Comparison of ENCODE assay signal across 21 cellular contexts in genomic region chr7:66927348-66927948, GRCh38. TPM values are rescaled to one million over a fixed set of nuclear protein-coding genes. Genes with fewer than 3 reads are reported as not detected.
DNase-seq lines count a peak whose midpoint lies in the region; ATAC-seq, FAIRE-seq and TF ChIP-seq lines count a peak whose summit lies in the region.
"Had no signal": no experiment of that assay in that cellular context is flagged by ENCODE, and none has a peak within 500 bp of the region (broad histone marks: within the 10 kb centered on the region; RNA-seq: fewer than 3 reads in every experiment).

No MANE protein-coding gene starts in this region.

- H4K20me1 ChIP-seq in H1 (replicated peaks in 1 of 2; ENCODE audit: control insufficient read depth in 1 of 2, insufficient read depth in 2 of 2, low read length in 2 of 2), result peaks cover 4 to 14% of the 10 kb centered on the region in 2 experiments

- 90% methylated on average over 7 of the region's 7 CpGs; no CpG with 5 or more reads in 1 of the 2 experiments for WGBS in H1 (ENCODE audit: extremely low coverage in 1 of 2, insufficient coverage in 1 of 2, insufficient read length in 1 of 2, insufficient replicate concordance in 2 of 2, low coverage in 1 of 2, low lambda C conversion rate in 2 of 2, missing lambda C conversion rate in 1 of 2), 2 experiments

- H3K36me3 Mint-ChIP-seq in activated T-cell treated with anti-CD3 and anti-CD28 coated beads, Interleukin-2, amount 50 U/mL, for 72 hours (ENCODE audit: insufficient read depth in 2 of 2), result peaks cover 6 to 9% of the 10 kb centered on the region in 2 donors
- peaks cover 77% of the 10 kb centered on the region for H3K36me3 Mint-ChIP-seq in activated T-cell treated with anti-CD3 and anti-CD28 coated beads, Interleukin-2, amount 50 U/mL, for 24 hours (ENCODE audit: low read depth)
- peaks cover 4% of the 10 kb centered on the region for H3K36me3 Mint-ChIP-seq in WTC11
- peaks cover 7% of the 10 kb centered on the region for H3K36me3 Mint-ChIP-seq in progenitor cell of endocrine pancreas (ENCODE audit: insufficient read depth)

- H2BK12ac ChIP-seq in H1 (ENCODE audit: low read depth, low read length), result no peak overlapping the region

- no peak overlapping the region for H3K18ac ChIP-seq in H1 (ENCODE audit: extremely low read depth, low read length)

- no peak for DNase-seq in activated T-cell treated with anti-CD3 and anti-CD28 coated beads, Interleukin-2, amount 50 U/mL, for 72 hours
- no peak for DNase-seq in activated T-cell treated with anti-CD3 and anti-CD28 coated beads, Interleukin-2, amount 50 U/mL, for 24 hours
- no peak for DNase-seq in WTC11 (ENCODE audit: low spot score)
- DNase-seq in H1 (ENCODE audit: low read depth in 1 of 2, low spot score in 2 of 2), result no peak
- DNase-seq in progenitor cell of endocrine pancreas (ENCODE audit: low spot score, unreplicated experiment), result no peak
- DNase-seq: 8988T, DND-41, KG1, NCI-H1092, NCI-H1436 treated with DMSO at 0.1 percent for 48 hours, NCI-H2029, NCI-H345, NCI-H524 treated with DMSO at 0.1 percent for 48 hours, PC-9, SIG-M5 had no signal

- peaks cover 13% of the 10 kb centered on the region for H3K79me1 ChIP-seq in H1 (ENCODE audit: low read depth, low read length)

- no peak overlapping the region for H2BK20ac ChIP-seq in H1 (ENCODE audit: low read length)

- TF ChIP-seq RAD21 in H1 (IDR thresholded peaks at IDR 0.05 in 1 of 2, conservative IDR thresholded peaks at IDR 0.05 in 1 of 2; ENCODE audit: low read depth in 2 of 2, low read length in 2 of 2), result no peak

- ATAC-seq in activated T-cell treated with anti-CD3 and anti-CD28 coated beads, Interleukin-2, amount 50 U/mL, for 72 hours (replicated peaks in 1 of 2), result no peak
- ATAC-seq in WTC11 (no peak), HG03135 (IDR thresholded peaks at IDR 0.05; ENCODE audit: unreplicated experiment) (no peak), HG03565 (IDR thresholded peaks at IDR 0.05; ENCODE audit: unreplicated experiment) (no peak), HG03095 (IDR thresholded peaks at IDR 0.05; ENCODE audit: unreplicated experiment) (no peak)

- no peak overlapping the region for H2BK120ac ChIP-seq in H1 (replicated peaks; ENCODE audit: low read depth, low read length)

- H4K8ac ChIP-seq in H1 (ENCODE audit: extremely low read depth, insufficient read depth, low read length), result no peak overlapping the region

- H3K36me3 ChIP-seq in H1 (ENCODE audit: control insufficient read depth in 2 of 4, insufficient read depth in 4 of 4, low read length in 3 of 4), result peaks cover 0 to 6% (median 0%) of the 10 kb centered on the region in 4 experiments; a peak in 2 of 8 replicates

- no peak overlapping the region for H2AFZ ChIP-seq in H1 (ENCODE audit: low read length)
- H2AFZ ChIP-seq: PC-9 had no signal

- H3K27ac Mint-ChIP-seq in activated T-cell treated with anti-CD3 and anti-CD28 coated beads, Interleukin-2, amount 50 U/mL, for 72 hours, result peak overlapping the region; percentile 25
- H3K27ac Mint-ChIP-seq in activated T-cell treated with anti-CD3 and anti-CD28 coated beads, Interleukin-2, amount 50 U/mL, for 24 hours, result no peak overlapping the region
- H3K27ac Mint-ChIP-seq in WTC11 (peak overlapping the region; percentile 24; the same call in 1 of the 2 replicates), progenitor cell of endocrine pancreas (peak overlapping the region; percentile 74)
- H3K27ac Mint-ChIP-seq: B cell had no signal

- TF ChIP-seq CTCF in WTC11 (IDR thresholded peaks at IDR 0.05) (no peak), H1 (IDR thresholded peaks at IDR 0.05; ENCODE audit: control extremely low read depth in 1 of 3, insufficient read depth in 1 of 3, low read depth in 1 of 3, low read length in 3 of 3) (no peak), progenitor cell of endocrine pancreas (IDR thresholded peaks at IDR 0.05; ENCODE audit: unreplicated experiment) (no peak)

- no peaks in the 10 kb centered on the region for H3K9me3 Mint-ChIP-seq in activated T-cell treated with anti-CD3 and anti-CD28 coated beads, Interleukin-2, amount 50 U/mL, for 72 hours
- no peaks in the 10 kb centered on the region for H3K9me3 Mint-ChIP-seq in activated T-cell treated with anti-CD3 and anti-CD28 coated beads, Interleukin-2, amount 50 U/mL, for 24 hours
- H3K9me3 Mint-ChIP-seq in WTC11 (no peaks in the 10 kb centered on the region), progenitor cell of endocrine pancreas (ENCODE audit: low read depth) (no peaks in the 10 kb centered on the region)

- no peak overlapping the region for H2BK5ac ChIP-seq in H1 (ENCODE audit: low read depth, low read length)

- POLR2A ChIA-PET in WTC11 (lab: Charles Lee) (no interaction called here), H1 (lab: Charles Lee; ENCODE audit: partially characterized antibody) (interaction anchor here (1.1 kb wide), 1 partner anchor 83 kb away, joined by 3 read pairs; no protein-coding TSS in a partner anchor)

- no peak overlapping the region for H3K14ac ChIP-seq in H1 (ENCODE audit: insufficient read length)

- peaks cover 3 to 8% (median 4%) of the 10 kb centered on the region in 4 experiments; a peak in 6 of 7 replicates for H3K4me1 ChIP-seq in H1 (replicated peaks in 1 of 4; ENCODE audit: control insufficient read depth in 3 of 4, insufficient read depth in 4 of 4, low read length in 3 of 4)

- no peak overlapping the region for H2BK15ac ChIP-seq in H1 (ENCODE audit: low read length)

- no peak overlapping the region for H3K4me3 ChIP-seq in H1 (ENCODE audit: extremely low read depth in 1 of 4, insufficient read depth in 2 of 4, low read depth in 3 of 4, low read length in 4 of 4)
- H3K4me3 ChIP-seq: HAP-1, PC-9 had no signal

- no peak for FAIRE-seq in H1 (lab: Jason Lieb, UNC)

- CTCF ChIA-PET in WTC11 (lab: Charles Lee) (interaction anchor here (0.7 to 1.0 kb wide), 2 partner anchors 22 to 129 kb away, joined by 3 to 4 read pairs; no protein-coding TSS in a partner anchor), H1 (lab: Charles Lee; ENCODE audit: partially characterized antibody) (interaction anchor here (0.7 to 1.5 kb wide), 2 partner anchors 64 to 91 kb away, joined by 3 to 4 read pairs; no protein-coding TSS in a partner anchor)

- H3K27ac ChIP-seq in H1 (ENCODE audit: low read depth, low read length), result no peak overlapping the region
- H3K27ac ChIP-seq: PC-9, RWPE1 had no signal

- no peaks in the 10 kb centered on the region for H3K27me3 Mint-ChIP-seq in activated T-cell treated with anti-CD3 and anti-CD28 coated beads, Interleukin-2, amount 50 U/mL, for 72 hours (ENCODE audit: low read depth)
- H3K27me3 Mint-ChIP-seq in activated T-cell treated with anti-CD3 and anti-CD28 coated beads, Interleukin-2, amount 50 U/mL, for 24 hours, result no peaks in the 10 kb centered on the region
- H3K27me3 Mint-ChIP-seq in WTC11 (ENCODE audit: low read depth) (no peaks in the 10 kb centered on the region), progenitor cell of endocrine pancreas (no peaks in the 10 kb centered on the region)
- H3K27me3 Mint-ChIP-seq: B cell had no signal

- no peak overlapping the region for H3K9ac ChIP-seq in H1 (replicated peaks in 1 of 4; ENCODE audit: extremely low read depth in 1 of 4, low read depth in 3 of 4, low read length in 3 of 4)

- TF ChIP-seq EP300 in H1 (IDR thresholded peaks at IDR 0.05; ENCODE audit: borderline replicate concordance in 1 of 2, low read depth in 2 of 2, low read length in 2 of 2), result no peak

- peaks cover 83% of the 10 kb centered on the region for H3K4me1 Mint-ChIP-seq in activated T-cell treated with anti-CD3 and anti-CD28 coated beads, Interleukin-2, amount 50 U/mL, for 72 hours (ENCODE audit: low read depth)
- H3K4me1 Mint-ChIP-seq in activated T-cell treated with anti-CD3 and anti-CD28 coated beads, Interleukin-2, amount 50 U/mL, for 24 hours (ENCODE audit: low read depth), result peaks cover 75% of the 10 kb centered on the region
- H3K4me1 Mint-ChIP-seq in WTC11 (peaks cover 22% of the 10 kb centered on the region), progenitor cell of endocrine pancreas (ENCODE audit: low read depth) (peaks cover 8% of the 10 kb centered on the region)

- H3K79me2 ChIP-seq in H1 (ENCODE audit: control insufficient read depth in 1 of 2, insufficient read depth in 2 of 2, low read length in 2 of 2), result peaks cover 3 to 88% of the 10 kb centered on the region in 2 experiments

- H3K9me3 ChIP-seq in H1 (ENCODE audit: insufficient read depth in 2 of 2, low read depth in 1 of 2, low read length in 1 of 2), result no peaks in the 10 kb centered on the region
- H3K9me3 ChIP-seq: HAP-1 had no signal

- H4K91ac ChIP-seq in H1 (replicated peaks; ENCODE audit: insufficient read length, low read length), result no peak overlapping the region

- H3K4ac ChIP-seq in H1 (replicated peaks; ENCODE audit: insufficient read length, low read depth, low read length), result no peak overlapping the region

- H3K23ac ChIP-seq in H1 (ENCODE audit: insufficient read length), result no peak overlapping the region

- no peaks in the 10 kb centered on the region for H3K23me2 ChIP-seq in H1 (ENCODE audit: low read depth, low read length)

- H3K56ac ChIP-seq in H1 (replicated peaks; ENCODE audit: insufficient read length, low read depth, low read length), result no peak overlapping the region

- H3K4me3 Mint-ChIP-seq in activated T-cell treated with anti-CD3 and anti-CD28 coated beads, Interleukin-2, amount 50 U/mL, for 72 hours, result no peak overlapping the region
- H3K4me3 Mint-ChIP-seq in activated T-cell treated with anti-CD3 and anti-CD28 coated beads, Interleukin-2, amount 50 U/mL, for 24 hours, result no peak overlapping the region
- H3K4me3 Mint-ChIP-seq in WTC11 (no peak overlapping the region), progenitor cell of endocrine pancreas (ENCODE audit: low read depth) (no peak overlapping the region)
- H3K4me3 Mint-ChIP-seq: B cell had no signal

- H2AK5ac ChIP-seq in H1 (ENCODE audit: low read depth, low read length), result no peak overlapping the region

- H3K4me2 ChIP-seq in H1 (ENCODE audit: insufficient read depth in 1 of 2, low read depth in 2 of 2, low read length in 2 of 2), result no peak overlapping the region
- H3K4me2 ChIP-seq: PC-9 had no signal

- H3K27me3 ChIP-seq in H1 (replicated peaks in 1 of 4; ENCODE audit: control insufficient read depth in 3 of 4, extremely low read depth in 1 of 4, insufficient read depth in 3 of 4, low read length in 3 of 4), result no peaks in the 10 kb centered on the region

- no peak overlapping the region for H4K5ac ChIP-seq in H1 (ENCODE audit: insufficient read length, low read depth, low read length)

- TF ChIP-seq POLR2A in H1 (IDR thresholded peaks at IDR 0.05; ENCODE audit: control extremely low read depth in 1 of 2, low read depth in 2 of 2, low read length in 2 of 2), result no peak

RNA-seq across cellular contexts. Expression of gene TMEM248, which starts 6.4 kb away (rescaled TPM):
- total RNA-seq in activated T-cell treated with anti-CD3 and anti-CD28 coated beads, Interleukin-2, amount 50 U/mL, for 72 hours, result 10 to 100 TPM; 71.4 to 83.8 TPM
- total RNA-seq in WTC11 (2021) (56.9 to 60.4 TPM (median 59.1 TPM) in 3 replicates), progenitor cell of endocrine pancreas (71.8 and 77.2 TPM in 2 replicates)
- 60.9 and 63.6 TPM in 2 replicates for total RNA-seq in H1 (2021; fragmentation: NEBNext Ultra II Directional; extraction: Animal tissue kit (Norgen Biotek cat#: 25700))
- polyA plus RNA-seq in H1 (2011; rRNA removed), result 126 and 150 TPM in 2 replicates
- 93.0 TPM for polyA plus RNA-seq in H1 (2011; cell fraction: cytosol; rRNA removed)
- 143 TPM for polyA plus RNA-seq in H1 (2011; cell fraction: nucleus; rRNA removed)
- polyA plus RNA-seq in H1 (2012, experiment 1 of 2), result 43.0 to 53.7 TPM (median 47.5 TPM) in 4 replicates
- polyA plus RNA-seq in H1 (2012, experiment 2 of 2), result 19.2 TPM
- polyA plus RNA-seq in H1 (2013, experiment 1 of 2), result 55.1 TPM
- 71.2 TPM for polyA plus RNA-seq in H1 (2013, experiment 2 of 2)
- polyA minus RNA-seq in H1 (2011; rRNA and poly(A)+ RNA removed), result 170 and 199 TPM in 2 replicates
- polyA minus RNA-seq in H1 (2011; cell fraction: cytosol; rRNA and poly(A)+ RNA removed), result 64.9 TPM
- polyA minus RNA-seq in H1 (2011; cell fraction: nucleus; rRNA and poly(A)+ RNA removed), result 50.8 TPM
